ENCODE assay signal across 21 cellular contexts in genomic region chr15:22873841-22874240, GRCh38. TPM values are rescaled to one million over a fixed set of nuclear protein-coding genes. Genes with fewer than 3 reads are reported as not detected.
A peak's percentile ranks its signal among the peaks of the same experiment; 100 is the strongest.
DNase-seq lines count a peak whose midpoint lies in the region; ATAC-seq, FAIRE-seq and TF ChIP-seq lines count a peak whose summit lies in the region.
"Had no signal": no experiment of that assay in that cellular context is flagged by ENCODE, and none has a peak within 500 bp of the region (broad histone marks: within the 10 kb centered on the region; RNA-seq: fewer than 3 reads in every experiment).

No MANE protein-coding gene starts in this region.

- no peak overlapping the region for H2BK120ac ChIP-seq in mesendoderm (ENCODE audit: low read depth, low read length)

- H2BK15ac ChIP-seq in mesendoderm (replicated peaks; ENCODE audit: low read depth): no peak overlapping the region

- H3K36me3 ChIP-seq in GM23338 (ENCODE audit: insufficient read depth) (peaks cover 12% of the 10 kb centered on the region; the same call in 1 of the 2 replicates), SJSA1 (peaks cover 71% of the 10 kb centered on the region), kidney (ENCODE audit: control insufficient read depth in 1 of 2, insufficient read depth in 2 of 2, low read length in 2 of 2) (peaks cover 43 to 63% of the 10 kb centered on the region in 2 donors), mesendoderm (ENCODE audit: control insufficient read depth, insufficient read depth, low read length) (peaks cover 11% of the 10 kb centered on the region)

- H3K9me2 ChIP-seq in GM23338 (ENCODE audit: insufficient read depth): no peaks in the 10 kb centered on the region

- H3K79me1 ChIP-seq in mesendoderm (ENCODE audit: low read length): no peaks in the 10 kb centered on the region

- H3K36me3 Mint-ChIP-seq in GM23338 (ENCODE audit: low read depth): peaks cover 81% of the 10 kb centered on the region
- H3K36me3 Mint-ChIP-seq in stimulated activated naive B cell treated with anti-CD40 and anti-IgM and Interleukin-4, amounts not matched to agents 10 μg/mL and 1 μg/mL and 100 μg/mL, for 72 hours: peaks cover 22 to 61% of the 10 kb centered on the region in 2 donors

- no peak overlapping the region for H3K4me3 Mint-ChIP-seq in GM23338
- H3K4me3 Mint-ChIP-seq in stimulated activated naive B cell treated with anti-CD40 and anti-IgM and Interleukin-4, amounts not matched to agents 10 μg/mL and 1 μg/mL and 100 μg/mL, for 72 hours: no peak overlapping the region
- H3K4me3 Mint-ChIP-seq: CD4-positive, alpha-beta memory T cell had no signal

- H3K4me3 ChIP-seq in GM23338: 0 out of 2 replicates have a peak overlapping the region, but pooled peaks have one; percentile 20
- H3K4me3 ChIP-seq in SJSA1: no peak overlapping the region
- no peak overlapping the region for H3K4me3 ChIP-seq in kidney (ENCODE audit: low read length in 2 of 2)
- H3K4me3 ChIP-seq in mesendoderm (ENCODE audit: low read length): no peak overlapping the region
- H3K4me3 ChIP-seq: A549, GM12878, Peyer's patch had no signal

- H3K4me2 ChIP-seq in GM23338 (0 out of 2 replicates have a peak overlapping the region, but pooled peaks have one; percentile 38), mesendoderm (ENCODE audit: low read length) (no peak overlapping the region)
- H3K4me2 ChIP-seq: A549 had no signal

- no peak overlapping the region for H3K18ac ChIP-seq in mesendoderm (ENCODE audit: low read length)

- peaks cover 14% of the 10 kb centered on the region for H3K27me3 Mint-ChIP-seq in GM23338 (ENCODE audit: insufficient read depth, low read depth, poor library complexity)
- no peaks in the 10 kb centered on the region for H3K27me3 Mint-ChIP-seq in stimulated activated naive B cell treated with anti-CD40 and anti-IgM and Interleukin-4, amounts not matched to agents 10 μg/mL and 1 μg/mL and 100 μg/mL, for 72 hours
- H3K27me3 Mint-ChIP-seq: CD4-positive, alpha-beta memory T cell had no signal

- intact Hi-C loops in kidney (cut with DNase I): no loop called here

- FAIRE-seq in kidney (lab: Jason Lieb, UNC): no peak
- FAIRE-seq: A549, GM12878 had no signal

- H3K27ac Mint-ChIP-seq in GM23338: peak overlapping the region; percentile 98
- H3K27ac Mint-ChIP-seq in stimulated activated naive B cell treated with anti-CD40 and anti-IgM and Interleukin-4, amounts not matched to agents 10 μg/mL and 1 μg/mL and 100 μg/mL, for 72 hours: peak overlapping the region; percentile 70
- H3K27ac Mint-ChIP-seq: CD4-positive, alpha-beta memory T cell had no signal

- no peak overlapping the region for H3K56ac ChIP-seq in mesendoderm (ENCODE audit: low read length)

- H3K9me3 ChIP-seq in SJSA1 (replicated peaks): no peaks in the 10 kb centered on the region
- no peaks in the 10 kb centered on the region for H3K9me3 ChIP-seq in kidney (ENCODE audit: control insufficient read depth in 1 of 2, low read length in 2 of 2)
- H3K9me3 ChIP-seq: A549, Caco-2, Peyer's patch had no signal

- H3K27ac ChIP-seq in GM23338 (ENCODE audit: low read depth) (peak overlapping the region; percentile 85; the same call in 1 of the 2 replicates), SJSA1 (peak overlapping the region; percentile 49), kidney (ENCODE audit: low read depth in 2 of 2, low read length in 2 of 2) (no peak overlapping the region), mesendoderm (ENCODE audit: low read depth, low read length) (no peak overlapping the region)
- H3K27ac ChIP-seq: A549, Peyer's patch had no signal

- H4K8ac ChIP-seq in mesendoderm (ENCODE audit: low read depth, low read length): no peak overlapping the region

- no CpG with 5 or more reads among the region's 9 CpGs for WGBS in mesendoderm (ENCODE audit: extremely low coverage, insufficient coverage, low lambda C conversion rate)

- no peak overlapping the region for H3K4ac ChIP-seq in mesendoderm (ENCODE audit: low read depth, low read length)

- ATAC-seq in GM23338 (no peak), HG02981 (IDR thresholded peaks at IDR 0.05; ENCODE audit: unreplicated experiment) (no peak)
- ATAC-seq in stimulated activated naive B cell treated with anti-CD40 and anti-IgM and Interleukin-4, amounts not matched to agents 10 μg/mL and 1 μg/mL and 100 μg/mL, for 72 hours (replicated peaks): no peak
- ATAC-seq: A549, GM12878 had no signal

- H3K9me3 Mint-ChIP-seq in GM23338: peaks cover 2% of the 10 kb centered on the region; the same call in 2 of the 3 replicates
- H3K9me3 Mint-ChIP-seq in stimulated activated naive B cell treated with anti-CD40 and anti-IgM and Interleukin-4, amounts not matched to agents 10 μg/mL and 1 μg/mL and 100 μg/mL, for 72 hours: no peaks in the 10 kb centered on the region

- H3K27me3 ChIP-seq in GM23338 (ENCODE audit: insufficient read depth): no peaks in the 10 kb centered on the region
- H3K27me3 ChIP-seq in SJSA1 (replicated peaks): no peaks in the 10 kb centered on the region
- H3K27me3 ChIP-seq in mesendoderm (ENCODE audit: insufficient read depth, low read length, poor library complexity): no peaks in the 10 kb centered on the region
- H3K27me3 ChIP-seq: Peyer's patch had no signal

- no peak overlapping the region for H3K23ac ChIP-seq in mesendoderm (ENCODE audit: low read length)

- H4K20me1 ChIP-seq in GM23338 (replicated peaks; ENCODE audit: insufficient read depth): peaks cover 4% of the 10 kb centered on the region; the same call in 1 of the 2 replicates

- no peaks in the 10 kb centered on the region for H3F3A ChIP-seq in GM23338 (replicated peaks; ENCODE audit: low read depth)

- no peak overlapping the region for H2BK5ac ChIP-seq in mesendoderm (ENCODE audit: low read length)

- 0 out of 2 replicates have a peak, but pooled peaks cover 2% of the 10 kb centered on the region for H3K79me2 ChIP-seq in GM23338 (replicated peaks; ENCODE audit: insufficient read depth)
- H3K79me2 ChIP-seq in mesendoderm (ENCODE audit: control insufficient read depth, insufficient read depth, low read length): no peaks in the 10 kb centered on the region

- H2AFZ ChIP-seq in GM23338: no peak overlapping the region

- DNase-seq in GM23338 (ENCODE audit: low spot score): no peak
- no peak for DNase-seq in SJSA1 (ENCODE audit: low read depth in 1 of 2, low spot score in 2 of 2)
- peak; percentile 59 for DNase-seq in kidney
- no peak for DNase-seq in stimulated activated naive B cell treated with anti-CD40 and anti-IgM and Interleukin-4, amounts not matched to agents 10 μg/mL and 1 μg/mL and 100 μg/mL, for 72 hours
- no peak for DNase-seq in mesendoderm
- no peak for DNase-seq in cerebellar cortex (ENCODE audit: low spot score)
- DNase-seq: CD4-positive, alpha-beta memory T cell; DMS 273 treated with DMSO at 0.1 percent for 48 hours; DND-41; Karpas-422; MV-4-11; NCI-H1105 treated with DMSO at 0.1 percent for 48 hours; NCI-H2081; NCI-H2171; NCI-H345; NCI-H524 treated with DMSO at 0.1 percent for 48 hours; Peyer's patch had no signal

- H2AK5ac ChIP-seq in mesendoderm (ENCODE audit: low read length): no peak overlapping the region

- peaks cover 20% of the 10 kb centered on the region for H3K4me1 Mint-ChIP-seq in GM23338
- H3K4me1 Mint-ChIP-seq in stimulated activated naive B cell treated with anti-CD40 and anti-IgM and Interleukin-4, amounts not matched to agents 10 μg/mL and 1 μg/mL and 100 μg/mL, for 72 hours: peaks cover 4 to 15% of the 10 kb centered on the region in 2 donors
- H3K4me1 Mint-ChIP-seq: CD4-positive, alpha-beta memory T cell had no signal

- H3K4me1 ChIP-seq in GM23338 (ENCODE audit: insufficient read depth) (no peaks in the 10 kb centered on the region), SJSA1 (replicated peaks) (peaks cover 56% of the 10 kb centered on the region), kidney (ENCODE audit: control insufficient read depth in 1 of 2, insufficient read depth in 1 of 2, low read depth in 1 of 2, low read length in 2 of 2) (peaks cover 2 to 5% of the 10 kb centered on the region in 2 donors), mesendoderm (ENCODE audit: control insufficient read depth, low read depth, low read length) (peaks cover 6% of the 10 kb centered on the region)
- H3K4me1 ChIP-seq: A549, Caco-2, Peyer's patch had no signal

- no peak overlapping the region for H4K5ac ChIP-seq in mesendoderm (ENCODE audit: low read length)

- TF ChIP-seq CTCF in GM23338 (conservative IDR thresholded peaks at IDR 0.05; ENCODE audit: low read depth in 2 of 2) (no peak), kidney (IDR thresholded peaks at IDR 0.05; ENCODE audit: borderline replicate concordance, extremely low read depth, insufficient read depth) (no peak)

- H3K9ac ChIP-seq in kidney (ENCODE audit: low read length in 2 of 2): no peak overlapping the region
- H3K9ac ChIP-seq in mesendoderm (ENCODE audit: low read length): no peak overlapping the region

TF ChIP-seq in GM23338, 12 proteins besides CTCF, POLR2A, EP300 and RAD21:
- TF ChIP-seq STAT1 (IDR thresholded peaks at IDR 0.05; ENCODE audit: unreplicated experiment): no peak
- TF ChIP-seq ZNF114 (CRISPR knock-in tag; IDR thresholded peaks at IDR 0.05): no peak
- TF ChIP-seq ETS1 (IDR thresholded peaks at IDR 0.05): no peak
- TF ChIP-seq POLR2AphosphoS5 (IDR thresholded peaks at IDR 0.05; ENCODE audit: low read depth): no peak
- TF ChIP-seq CREB1 (CRISPR knock-in tag; IDR thresholded peaks at IDR 0.05; ENCODE audit: low read depth): no peak
- TF ChIP-seq NANOG (IDR thresholded peaks at IDR 0.05; ENCODE audit: borderline replicate concordance): no peak
- TF ChIP-seq EZH2phosphoT487 (IDR thresholded peaks at IDR 0.05; ENCODE audit: unreplicated experiment): no peak
- no peak for TF ChIP-seq EZH2 (IDR thresholded peaks at IDR 0.05; ENCODE audit: low read depth, unreplicated experiment)

RNA-seq across cellular contexts. Expression of gene NIPA2, which starts 35.4 kb away (rescaled TPM):
- 96.2 and 105 TPM in 2 replicates for total RNA-seq in GM23338 (2014; rRNA removed; shearing (Covaris generic))
- polyA plus RNA-seq in GM23338 (2016; fragmentation: Nextera tagmentation; extraction: Ambion mirVana): 30.2 and 35.0 TPM in 2 replicates
- total RNA-seq in SJSA1 (2014; rRNA removed; shearing (Covaris generic)): 159 and 217 TPM in 2 replicates
- 48.5 TPM for total RNA-seq in kidney
- polyA plus RNA-seq in kidney (ENCODE audit: insufficient read depth, low read depth, low replicate concordance): 30.0 TPM
- 73.5 TPM for polyA plus RNA-seq in mesendoderm (2013, experiment 1 of 2)
- 72.3 TPM for polyA plus RNA-seq in mesendoderm (2013, experiment 2 of 2)

Comparison
In these comparisons a context has a peak if more than half of its experiments do, and no peak if none do; other contexts are left out.
1. H3K27ac ChIP-seq: peak in GM23338 (single experiment) and SJSA1 (single experiment); none in kidney (0 of 2) and mesendoderm (single experiment).